13 cellular contexts compared by ENCODE assay signal in genomic region chr1:165933446-165934170, GRCh38.
"Had no signal": no experiment of that assay in that cellular context is flagged by ENCODE, and none has a peak within 500 bp of the region (broad histone marks: within the 10 kb centered on the region; RNA-seq: fewer than 3 reads in every experiment).

No MANE protein-coding gene starts in this region.

- H3K27ac Mint-ChIP-seq: activated CD4-positive, alpha-beta T cell treated with anti-CD3 and anti-CD28 coated beads, Interleukin-2, amount 10 ng/mL, durations not matched to agents 7 days and 5 days; activated CD8-positive, alpha-beta T cell treated with anti-CD3 and anti-CD28 coated beads, Interleukin-2, amount 10 ng/mL, durations not matched to agents 7 days and 5 days; natural killer cell; stimulated activated memory B cell treated with anti-CD40 and anti-IgM and Interleukin-4, amounts not matched to agents 10 μg/mL and 1 μg/mL and 100 μg/mL, for 72 hours; T-cell had no signal

- H3K27me3 Mint-ChIP-seq: activated CD4-positive, alpha-beta T cell treated with anti-CD3 and anti-CD28 coated beads, Interleukin-2, amount 10 ng/mL, durations not matched to agents 7 days and 5 days had no signal

- DNase-seq: activated CD4-positive, alpha-beta T cell treated with anti-CD3 and anti-CD28 coated beads, Interleukin-2, amount 10 ng/mL, durations not matched to agents 7 days and 5 days; activated CD8-positive, alpha-beta T cell treated with anti-CD3 and anti-CD28 coated beads, Interleukin-2, amount 10 ng/mL, durations not matched to agents 7 days and 5 days; activated naive CD4-positive, alpha-beta T cell treated with anti-CD3 and anti-CD28 coated beads, Interleukin-2, amount 50 U/mL, for 16 hours; activated T-cell treated with anti-CD3 and anti-CD28 coated beads, Interleukin-2, amount 50 U/mL, for 4 hours; effector CD8-positive, alpha-beta T cell; lower lobe of right lung; natural killer cell; spleen; stimulated activated CD4-positive, alpha-beta T cell treated with anti-CD3 and anti-CD28 coated beads, Interleukin-4, amount 100 ng/mL, for 4 hours; T-cell; T-helper 9 cell; upper lobe of right lung had no signal

- ATAC-seq: activated CD8-positive, alpha-beta T cell treated with anti-CD3 and anti-CD28 coated beads, Interleukin-2, amount 10 ng/mL, durations not matched to agents 7 days and 5 days; activated T-cell treated with anti-CD3 and anti-CD28 coated beads, Interleukin-2, amount 50 U/mL, for 4 hours; natural killer cell; stimulated activated memory B cell treated with anti-CD40 and anti-IgM and Interleukin-4, amounts not matched to agents 10 μg/mL and 1 μg/mL and 100 μg/mL, for 72 hours; T-cell; upper lobe of right lung had no signal

- H3K36me3 Mint-ChIP-seq: natural killer cell; stimulated activated memory B cell treated with anti-CD40 and anti-IgM and Interleukin-4, amounts not matched to agents 10 μg/mL and 1 μg/mL and 100 μg/mL, for 72 hours; T-cell had no signal

- H3K4me1 Mint-ChIP-seq: activated CD4-positive, alpha-beta T cell treated with anti-CD3 and anti-CD28 coated beads, Interleukin-2, amount 10 ng/mL, durations not matched to agents 7 days and 5 days; natural killer cell; stimulated activated memory B cell treated with anti-CD40 and anti-IgM and Interleukin-4, amounts not matched to agents 10 μg/mL and 1 μg/mL and 100 μg/mL, for 72 hours; T-cell had no signal

- H3K4me3 Mint-ChIP-seq: activated CD4-positive, alpha-beta T cell treated with anti-CD3 and anti-CD28 coated beads, Interleukin-2, amount 10 ng/mL, durations not matched to agents 7 days and 5 days; activated CD8-positive, alpha-beta T cell treated with anti-CD3 and anti-CD28 coated beads, Interleukin-2, amount 10 ng/mL, durations not matched to agents 7 days and 5 days; activated T-cell treated with anti-CD3 and anti-CD28 coated beads, Interleukin-2, amount 50 U/mL, for 4 hours; natural killer cell; stimulated activated memory B cell treated with anti-CD40 and anti-IgM and Interleukin-4, amounts not matched to agents 10 μg/mL and 1 μg/mL and 100 μg/mL, for 72 hours; T-cell had no signal

- H3K9me3 Mint-ChIP-seq: activated CD4-positive, alpha-beta T cell treated with anti-CD3 and anti-CD28 coated beads, Interleukin-2, amount 10 ng/mL, durations not matched to agents 7 days and 5 days; activated T-cell treated with anti-CD3 and anti-CD28 coated beads, Interleukin-2, amount 50 U/mL, for 4 hours; natural killer cell; stimulated activated memory B cell treated with anti-CD40 and anti-IgM and Interleukin-4, amounts not matched to agents 10 μg/mL and 1 μg/mL and 100 μg/mL, for 72 hours; T-cell had no signal
